In the genomic region with DNA sequence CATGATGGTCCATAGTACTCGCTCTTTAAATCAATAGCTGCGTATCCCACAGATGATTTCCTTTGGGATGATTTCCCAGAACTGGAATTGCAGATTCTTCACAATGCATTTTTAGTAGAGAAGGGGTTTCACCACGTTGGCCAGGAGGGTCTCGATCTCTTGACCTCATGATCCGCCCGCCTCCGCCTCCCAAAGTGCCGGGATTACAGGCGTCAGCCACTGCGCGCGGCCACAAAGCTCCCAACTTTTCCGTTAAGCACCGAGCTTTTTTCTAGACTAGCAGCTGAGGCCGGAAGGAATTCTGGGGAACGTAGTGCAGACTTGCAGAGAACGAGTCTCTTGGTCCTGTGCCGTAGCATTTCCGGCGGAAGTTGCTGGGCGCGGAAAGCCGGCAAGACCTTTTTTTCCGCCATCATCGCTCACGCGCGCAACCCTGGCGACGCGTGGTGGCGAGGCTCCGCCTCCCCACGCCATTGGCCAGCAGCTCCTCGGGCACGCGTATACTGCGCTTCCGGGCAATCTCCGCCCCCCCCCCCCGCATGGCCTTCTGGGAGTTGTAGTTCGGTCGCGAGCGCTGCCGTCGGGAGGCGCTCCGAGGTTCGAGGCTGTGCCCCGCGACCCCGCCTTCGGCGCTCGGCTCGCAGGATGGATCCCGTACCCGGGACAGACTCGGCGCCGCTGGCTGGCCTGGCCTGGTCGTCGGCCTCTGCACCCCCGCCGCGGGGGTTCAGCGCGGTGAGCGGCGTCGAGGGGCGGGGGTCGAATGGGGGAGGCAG, we compare ENCODE assay signal across 1 cellular context.
TF ChIP-seq lines count a peak whose summit lies in the region.

A gene (plus strand): TSS at position 557 of the 776 bp plus-strand sequence. CDS start 89 bp downstream, at position 646.

TF ChIP-seq in HepG2, 621 proteins besides CTCF, POLR2A, EP300 and RAD21 (continued from another document and continues in another):
- TF ChIP-seq, protein P1, sequence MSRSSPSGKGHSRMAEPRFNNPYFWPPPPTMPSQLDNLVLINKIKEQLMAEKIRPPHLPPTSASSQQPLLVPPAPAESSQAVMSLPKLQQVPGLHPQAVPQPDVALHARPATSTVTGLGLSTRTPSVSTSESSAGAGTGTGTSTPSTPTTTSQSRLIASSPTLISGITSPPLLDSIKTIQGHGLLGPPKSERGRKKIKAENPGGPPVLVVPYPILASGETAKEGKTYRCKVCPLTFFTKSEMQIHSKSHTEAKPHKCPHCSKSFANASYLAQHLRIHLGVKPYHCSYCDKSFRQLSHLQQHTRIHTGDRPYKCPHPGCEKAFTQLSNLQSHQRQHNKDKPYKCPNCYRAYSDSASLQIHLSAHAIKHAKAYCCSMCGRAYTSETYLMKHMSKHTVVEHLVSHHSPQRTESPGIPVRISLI (CRISPR knock-in tag; IDR thresholded peaks at IDR 0.05; ENCODE audit: borderline replicate concordance), result peak; percentile 96
- TF ChIP-seq MAFG (CRISPR knock-in tag; IDR thresholded peaks at IDR 0.05) (no peak), TCF7L2 (IDR thresholded peaks at IDR 0.05; ENCODE audit: low read depth, low read length) (no peak), ZBTB8A (CRISPR knock-in tag; IDR thresholded peaks at IDR 0.05; ENCODE audit: borderline replicate concordance, low read depth) (peak; percentile 68; the same call in 1 of the 2 replicates), ZFP36 (IDR thresholded peaks at IDR 0.05; ENCODE audit: borderline replicate concordance, low read depth, low read length, partially characterized antibody) (peak; percentile 77), SMAD9 (CRISPR knock-in tag; IDR thresholded peaks at IDR 0.05) (no peak), ZNF354B (CRISPR knock-in tag; IDR thresholded peaks at IDR 0.05) (no peak), SATB2 (CRISPR knock-in tag; IDR thresholded peaks at IDR 0.05) (no peak), JUN (CRISPR knock-in tag; IDR thresholded peaks at IDR 0.05) (no peak), ZNF205 (CRISPR knock-in tag; IDR thresholded peaks at IDR 0.05) (peak; percentile 35; the same call in 1 of the 2 replicates), ZNF839 (CRISPR knock-in tag; IDR thresholded peaks at IDR 0.05; ENCODE audit: borderline replicate concordance) (no peak), ZNF841 (CRISPR knock-in tag; IDR thresholded peaks at IDR 0.05; ENCODE audit: borderline replicate concordance) (no peak), RAD51 (IDR thresholded peaks at IDR 0.05; ENCODE audit: borderline replicate concordance) (no peak)
- TF ChIP-seq, protein P2, sequence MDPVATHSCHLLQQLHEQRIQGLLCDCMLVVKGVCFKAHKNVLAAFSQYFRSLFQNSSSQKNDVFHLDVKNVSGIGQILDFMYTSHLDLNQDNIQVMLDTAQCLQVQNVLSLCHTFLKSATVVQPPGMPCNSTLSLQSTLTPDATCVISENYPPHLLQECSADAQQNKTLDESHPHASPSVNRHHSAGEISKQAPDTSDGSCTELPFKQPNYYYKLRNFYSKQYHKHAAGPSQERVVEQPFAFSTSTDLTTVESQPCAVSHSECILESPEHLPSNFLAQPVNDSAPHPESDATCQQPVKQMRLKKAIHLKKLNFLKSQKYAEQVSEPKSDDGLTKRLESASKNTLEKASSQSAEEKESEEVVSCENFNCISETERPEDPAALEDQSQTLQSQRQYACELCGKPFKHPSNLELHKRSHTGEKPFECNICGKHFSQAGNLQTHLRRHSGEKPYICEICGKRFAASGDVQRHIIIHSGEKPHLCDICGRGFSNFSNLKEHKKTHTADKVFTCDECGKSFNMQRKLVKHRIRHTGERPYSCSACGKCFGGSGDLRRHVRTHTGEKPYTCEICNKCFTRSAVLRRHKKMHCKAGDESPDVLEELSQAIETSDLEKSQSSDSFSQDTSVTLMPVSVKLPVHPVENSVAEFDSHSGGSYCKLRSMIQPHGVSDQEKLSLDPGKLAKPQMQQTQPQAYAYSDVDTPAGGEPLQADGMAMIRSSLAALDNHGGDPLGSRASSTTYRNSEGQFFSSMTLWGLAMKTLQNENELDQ (CRISPR knock-in tag; IDR thresholded peaks at IDR 0.05; ENCODE audit: borderline replicate concordance), result no peak
- TF ChIP-seq, protein P3, sequence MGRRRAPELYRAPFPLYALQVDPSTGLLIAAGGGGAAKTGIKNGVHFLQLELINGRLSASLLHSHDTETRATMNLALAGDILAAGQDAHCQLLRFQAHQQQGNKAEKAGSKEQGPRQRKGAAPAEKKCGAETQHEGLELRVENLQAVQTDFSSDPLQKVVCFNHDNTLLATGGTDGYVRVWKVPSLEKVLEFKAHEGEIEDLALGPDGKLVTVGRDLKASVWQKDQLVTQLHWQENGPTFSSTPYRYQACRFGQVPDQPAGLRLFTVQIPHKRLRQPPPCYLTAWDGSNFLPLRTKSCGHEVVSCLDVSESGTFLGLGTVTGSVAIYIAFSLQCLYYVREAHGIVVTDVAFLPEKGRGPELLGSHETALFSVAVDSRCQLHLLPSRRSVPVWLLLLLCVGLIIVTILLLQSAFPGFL (CRISPR knock-in tag; IDR thresholded peaks at IDR 0.05), result no peak
- TF ChIP-seq, protein P4, sequence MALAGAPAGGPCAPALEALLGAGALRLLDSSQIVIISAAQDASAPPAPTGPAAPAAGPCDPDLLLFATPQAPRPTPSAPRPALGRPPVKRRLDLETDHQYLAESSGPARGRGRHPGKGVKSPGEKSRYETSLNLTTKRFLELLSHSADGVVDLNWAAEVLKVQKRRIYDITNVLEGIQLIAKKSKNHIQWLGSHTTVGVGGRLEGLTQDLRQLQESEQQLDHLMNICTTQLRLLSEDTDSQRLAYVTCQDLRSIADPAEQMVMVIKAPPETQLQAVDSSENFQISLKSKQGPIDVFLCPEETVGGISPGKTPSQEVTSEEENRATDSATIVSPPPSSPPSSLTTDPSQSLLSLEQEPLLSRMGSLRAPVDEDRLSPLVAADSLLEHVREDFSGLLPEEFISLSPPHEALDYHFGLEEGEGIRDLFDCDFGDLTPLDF (CRISPR knock-in tag; IDR thresholded peaks at IDR 0.05), result peak; percentile 88
- TF ChIP-seq, protein P5, sequence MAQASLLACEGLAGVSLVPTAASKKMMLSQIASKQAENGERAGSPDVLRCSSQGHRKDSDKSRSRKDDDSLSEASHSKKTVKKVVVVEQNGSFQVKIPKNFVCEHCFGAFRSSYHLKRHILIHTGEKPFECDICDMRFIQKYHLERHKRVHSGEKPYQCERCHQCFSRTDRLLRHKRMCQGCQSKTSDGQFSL (CRISPR knock-in tag; IDR thresholded peaks at IDR 0.05), result peak; percentile 99
- TF ChIP-seq, protein P6, sequence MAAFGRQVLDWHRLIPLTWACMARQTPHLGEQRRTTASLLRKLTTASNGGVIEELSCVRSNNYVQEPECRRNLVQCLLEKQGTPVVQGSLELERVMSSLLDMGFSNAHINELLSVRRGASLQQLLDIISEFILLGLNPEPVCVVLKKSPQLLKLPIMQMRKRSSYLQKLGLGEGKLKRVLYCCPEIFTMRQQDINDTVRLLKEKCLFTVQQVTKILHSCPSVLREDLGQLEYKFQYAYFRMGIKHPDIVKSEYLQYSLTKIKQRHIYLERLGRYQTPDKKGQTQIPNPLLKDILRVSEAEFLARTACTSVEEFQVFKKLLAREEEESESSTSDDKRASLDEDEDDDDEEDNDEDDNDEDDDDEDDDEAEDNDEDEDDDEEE (CRISPR knock-in tag; IDR thresholded peaks at IDR 0.05), result no peak
- TF ChIP-seq, protein P7, sequence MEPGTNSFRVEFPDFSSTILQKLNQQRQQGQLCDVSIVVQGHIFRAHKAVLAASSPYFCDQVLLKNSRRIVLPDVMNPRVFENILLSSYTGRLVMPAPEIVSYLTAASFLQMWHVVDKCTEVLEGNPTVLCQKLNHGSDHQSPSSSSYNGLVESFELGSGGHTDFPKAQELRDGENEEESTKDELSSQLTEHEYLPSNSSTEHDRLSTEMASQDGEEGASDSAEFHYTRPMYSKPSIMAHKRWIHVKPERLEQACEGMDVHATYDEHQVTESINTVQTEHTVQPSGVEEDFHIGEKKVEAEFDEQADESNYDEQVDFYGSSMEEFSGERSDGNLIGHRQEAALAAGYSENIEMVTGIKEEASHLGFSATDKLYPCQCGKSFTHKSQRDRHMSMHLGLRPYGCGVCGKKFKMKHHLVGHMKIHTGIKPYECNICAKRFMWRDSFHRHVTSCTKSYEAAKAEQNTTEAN (CRISPR knock-in tag; conservative IDR thresholded peaks at IDR 0.05), result 0 out of 2 replicates have a peak, but pooled peaks have one; percentile 40
- TF ChIP-seq, protein P8, sequence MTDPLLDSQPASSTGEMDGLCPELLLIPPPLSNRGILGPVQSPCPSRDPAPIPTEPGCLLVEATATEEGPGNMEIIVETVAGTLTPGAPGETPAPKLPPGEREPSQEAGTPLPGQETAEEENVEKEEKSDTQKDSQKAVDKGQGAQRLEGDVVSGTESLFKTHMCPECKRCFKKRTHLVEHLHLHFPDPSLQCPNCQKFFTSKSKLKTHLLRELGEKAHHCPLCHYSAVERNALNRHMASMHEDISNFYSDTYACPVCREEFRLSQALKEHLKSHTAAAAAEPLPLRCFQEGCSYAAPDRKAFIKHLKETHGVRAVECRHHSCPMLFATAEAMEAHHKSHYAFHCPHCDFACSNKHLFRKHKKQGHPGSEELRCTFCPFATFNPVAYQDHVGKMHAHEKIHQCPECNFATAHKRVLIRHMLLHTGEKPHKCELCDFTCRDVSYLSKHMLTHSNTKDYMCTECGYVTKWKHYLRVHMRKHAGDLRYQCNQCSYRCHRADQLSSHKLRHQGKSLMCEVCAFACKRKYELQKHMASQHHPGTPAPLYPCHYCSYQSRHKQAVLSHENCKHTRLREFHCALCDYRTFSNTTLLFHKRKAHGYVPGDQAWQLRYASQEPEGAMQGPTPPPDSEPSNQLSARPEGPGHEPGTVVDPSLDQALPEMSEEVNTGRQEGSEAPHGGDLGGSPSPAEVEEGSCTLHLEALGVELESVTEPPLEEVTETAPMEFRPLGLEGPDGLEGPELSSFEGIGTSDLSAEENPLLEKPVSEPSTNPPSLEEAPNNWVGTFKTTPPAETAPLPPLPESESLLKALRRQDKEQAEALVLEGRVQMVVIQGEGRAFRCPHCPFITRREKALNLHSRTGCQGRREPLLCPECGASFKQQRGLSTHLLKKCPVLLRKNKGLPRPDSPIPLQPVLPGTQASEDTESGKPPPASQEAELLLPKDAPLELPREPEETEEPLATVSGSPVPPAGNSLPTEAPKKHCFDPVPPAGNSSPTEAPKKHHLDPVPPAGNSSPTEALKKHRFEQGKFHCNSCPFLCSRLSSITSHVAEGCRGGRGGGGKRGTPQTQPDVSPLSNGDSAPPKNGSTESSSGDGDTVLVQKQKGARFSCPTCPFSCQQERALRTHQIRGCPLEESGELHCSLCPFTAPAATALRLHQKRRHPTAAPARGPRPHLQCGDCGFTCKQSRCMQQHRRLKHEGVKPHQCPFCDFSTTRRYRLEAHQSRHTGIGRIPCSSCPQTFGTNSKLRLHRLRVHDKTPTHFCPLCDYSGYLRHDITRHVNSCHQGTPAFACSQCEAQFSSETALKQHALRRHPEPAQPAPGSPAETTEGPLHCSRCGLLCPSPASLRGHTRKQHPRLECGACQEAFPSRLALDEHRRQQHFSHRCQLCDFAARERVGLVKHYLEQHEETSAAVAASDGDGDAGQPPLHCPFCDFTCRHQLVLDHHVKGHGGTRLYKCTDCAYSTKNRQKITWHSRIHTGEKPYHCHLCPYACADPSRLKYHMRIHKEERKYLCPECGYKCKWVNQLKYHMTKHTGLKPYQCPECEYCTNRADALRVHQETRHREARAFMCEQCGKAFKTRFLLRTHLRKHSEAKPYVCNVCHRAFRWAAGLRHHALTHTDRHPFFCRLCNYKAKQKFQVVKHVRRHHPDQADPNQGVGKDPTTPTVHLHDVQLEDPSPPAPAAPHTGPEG (CRISPR knock-in tag; IDR thresholded peaks at IDR 0.05), result no peak; the same call in none of the 2 replicates
- TF ChIP-seq, protein P9, sequence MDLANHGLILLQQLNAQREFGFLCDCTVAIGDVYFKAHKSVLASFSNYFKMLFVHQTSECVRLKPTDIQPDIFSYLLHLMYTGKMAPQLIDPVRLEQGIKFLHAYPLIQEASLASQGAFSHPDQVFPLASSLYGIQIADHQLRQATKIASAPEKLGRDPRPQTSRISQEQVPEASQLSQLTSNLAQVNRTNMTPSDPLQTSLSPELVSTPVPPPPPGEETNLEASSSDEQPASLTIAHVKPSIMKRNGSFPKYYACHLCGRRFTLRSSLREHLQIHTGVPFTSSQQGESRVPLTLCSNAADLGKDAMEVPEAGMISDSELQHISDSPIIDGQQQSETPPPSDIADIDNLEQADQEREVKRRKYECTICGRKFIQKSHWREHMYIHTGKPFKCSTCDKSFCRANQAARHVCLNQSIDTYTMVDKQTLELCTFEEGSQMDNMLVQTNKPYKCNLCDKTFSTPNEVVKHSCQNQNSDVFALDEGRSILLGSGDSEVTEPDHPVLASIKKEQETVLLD (CRISPR knock-in tag; IDR thresholded peaks at IDR 0.05; ENCODE audit: low read depth), result 0 out of 2 replicates have a peak, but pooled peaks have one; percentile 69
- TF ChIP-seq, protein P10, sequence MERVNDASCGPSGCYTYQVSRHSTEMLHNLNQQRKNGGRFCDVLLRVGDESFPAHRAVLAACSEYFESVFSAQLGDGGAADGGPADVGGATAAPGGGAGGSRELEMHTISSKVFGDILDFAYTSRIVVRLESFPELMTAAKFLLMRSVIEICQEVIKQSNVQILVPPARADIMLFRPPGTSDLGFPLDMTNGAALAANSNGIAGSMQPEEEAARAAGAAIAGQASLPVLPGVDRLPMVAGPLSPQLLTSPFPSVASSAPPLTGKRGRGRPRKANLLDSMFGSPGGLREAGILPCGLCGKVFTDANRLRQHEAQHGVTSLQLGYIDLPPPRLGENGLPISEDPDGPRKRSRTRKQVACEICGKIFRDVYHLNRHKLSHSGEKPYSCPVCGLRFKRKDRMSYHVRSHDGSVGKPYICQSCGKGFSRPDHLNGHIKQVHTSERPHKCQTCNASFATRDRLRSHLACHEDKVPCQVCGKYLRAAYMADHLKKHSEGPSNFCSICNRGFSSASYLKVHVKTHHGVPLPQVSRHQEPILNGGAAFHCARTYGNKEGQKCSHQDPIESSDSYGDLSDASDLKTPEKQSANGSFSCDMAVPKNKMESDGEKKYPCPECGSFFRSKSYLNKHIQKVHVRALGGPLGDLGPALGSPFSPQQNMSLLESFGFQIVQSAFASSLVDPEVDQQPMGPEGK (CRISPR knock-in tag; IDR thresholded peaks at IDR 0.05), result 0 out of 2 replicates have a peak, but pooled peaks have one; percentile 34
- TF ChIP-seq, protein P11, sequence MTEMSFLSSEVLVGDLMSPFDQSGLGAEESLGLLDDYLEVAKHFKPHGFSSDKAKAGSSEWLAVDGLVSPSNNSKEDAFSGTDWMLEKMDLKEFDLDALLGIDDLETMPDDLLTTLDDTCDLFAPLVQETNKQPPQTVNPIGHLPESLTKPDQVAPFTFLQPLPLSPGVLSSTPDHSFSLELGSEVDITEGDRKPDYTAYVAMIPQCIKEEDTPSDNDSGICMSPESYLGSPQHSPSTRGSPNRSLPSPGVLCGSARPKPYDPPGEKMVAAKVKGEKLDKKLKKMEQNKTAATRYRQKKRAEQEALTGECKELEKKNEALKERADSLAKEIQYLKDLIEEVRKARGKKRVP (CRISPR knock-in tag; IDR thresholded peaks at IDR 0.05), result no peak; a peak in 1 of 4 replicates
- TF ChIP-seq, protein P12, sequence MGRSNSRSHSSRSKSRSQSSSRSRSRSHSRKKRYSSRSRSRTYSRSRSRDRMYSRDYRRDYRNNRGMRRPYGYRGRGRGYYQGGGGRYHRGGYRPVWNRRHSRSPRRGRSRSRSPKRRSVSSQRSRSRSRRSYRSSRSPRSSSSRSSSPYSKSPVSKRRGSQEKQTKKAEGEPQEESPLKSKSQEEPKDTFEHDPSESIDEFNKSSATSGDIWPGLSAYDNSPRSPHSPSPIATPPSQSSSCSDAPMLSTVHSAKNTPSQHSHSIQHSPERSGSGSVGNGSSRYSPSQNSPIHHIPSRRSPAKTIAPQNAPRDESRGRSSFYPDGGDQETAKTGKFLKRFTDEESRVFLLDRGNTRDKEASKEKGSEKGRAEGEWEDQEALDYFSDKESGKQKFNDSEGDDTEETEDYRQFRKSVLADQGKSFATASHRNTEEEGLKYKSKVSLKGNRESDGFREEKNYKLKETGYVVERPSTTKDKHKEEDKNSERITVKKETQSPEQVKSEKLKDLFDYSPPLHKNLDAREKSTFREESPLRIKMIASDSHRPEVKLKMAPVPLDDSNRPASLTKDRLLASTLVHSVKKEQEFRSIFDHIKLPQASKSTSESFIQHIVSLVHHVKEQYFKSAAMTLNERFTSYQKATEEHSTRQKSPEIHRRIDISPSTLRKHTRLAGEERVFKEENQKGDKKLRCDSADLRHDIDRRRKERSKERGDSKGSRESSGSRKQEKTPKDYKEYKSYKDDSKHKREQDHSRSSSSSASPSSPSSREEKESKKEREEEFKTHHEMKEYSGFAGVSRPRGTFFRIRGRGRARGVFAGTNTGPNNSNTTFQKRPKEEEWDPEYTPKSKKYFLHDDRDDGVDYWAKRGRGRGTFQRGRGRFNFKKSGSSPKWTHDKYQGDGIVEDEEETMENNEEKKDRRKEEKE (IDR thresholded peaks at IDR 0.05), result no peak
